Comparison of ENCODE assay signal across 8 cellular contexts in the genomic region with DNA sequence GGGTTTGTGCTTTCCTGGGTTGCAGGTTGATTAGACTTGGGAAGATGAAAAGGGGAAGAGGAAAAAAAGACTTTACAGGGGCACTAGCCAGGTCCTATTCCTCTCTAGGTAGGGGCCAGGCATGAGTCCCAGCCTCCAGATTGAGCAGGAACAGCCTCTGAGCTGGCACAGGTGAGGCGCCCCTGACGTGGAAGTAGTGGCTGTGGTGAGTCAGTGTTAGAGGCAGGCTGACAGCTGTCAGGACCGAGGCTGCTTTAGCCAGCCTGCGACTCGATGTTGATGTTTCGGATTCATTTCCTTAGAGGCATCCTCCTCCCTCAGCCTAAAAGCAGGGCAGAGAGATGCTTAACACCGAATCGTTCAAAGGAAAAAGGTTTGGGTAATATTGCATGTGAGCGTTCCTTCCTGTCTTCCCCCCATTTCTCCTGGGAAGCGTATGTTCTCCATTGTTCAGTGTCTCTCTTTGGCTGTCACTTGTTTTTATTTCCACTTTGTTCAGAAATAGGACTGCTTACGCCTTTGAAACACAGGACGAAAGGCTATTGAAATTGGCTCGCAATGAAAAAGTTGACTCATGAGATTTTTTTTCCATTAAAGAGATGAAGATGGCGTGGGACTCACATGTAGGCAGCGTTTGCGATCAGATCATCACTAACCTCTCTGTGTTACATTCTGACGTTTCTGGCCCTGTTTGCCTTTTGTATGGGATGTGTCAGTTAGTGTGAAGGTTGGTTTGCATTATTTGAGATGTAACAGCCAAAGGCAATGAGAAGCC. TPM values are rescaled to one million over a fixed set of nuclear protein-coding genes. Genes with fewer than 3 reads are reported as not detected.
DNase-seq lines count a peak whose midpoint lies in the region; ATAC-seq and TF ChIP-seq lines count a peak whose summit lies in the region.

No MANE protein-coding gene starts in this region.

- no peak for TF ChIP-seq POLR2A in testis (IDR thresholded peaks at IDR 0.05)

- no peaks in the 10 kb centered on the region for H3K36me3 ChIP-seq in testis (ENCODE audit: low read depth, missing control alignments)

- no peak overlapping the region for H3K27ac Mint-ChIP-seq in endothelial cell (ENCODE audit: unreplicated experiment)

- peak overlapping the region; percentile 92 to 93 for H3K4me3 ChIP-seq in testis

- H3K9me3 ChIP-seq in testis: no peaks in the 10 kb centered on the region

- peak overlapping the region; percentile 87 to 94 for H3K27ac ChIP-seq in testis

- H3K4me1 ChIP-seq in testis: peaks cover 26% of the 10 kb centered on the region

- TF ChIP-seq CTCF in endothelial cell (IDR thresholded peaks at IDR 0.05; ENCODE audit: unreplicated experiment) (no peak), testis (IDR thresholded peaks at IDR 0.05) (no peak)

- 12 to 24% methylated on average over 17 of the region's 17 CpGs for WGBS in testis, 2 donors

- no peaks in the 10 kb centered on the region for H3K27me3 ChIP-seq in testis

- peaks cover 18% of the 10 kb centered on the region for H3K4me1 Mint-ChIP-seq in endothelial cell (ENCODE audit: unreplicated experiment)

- intact Hi-C loops in testis (cut with DNase I; ENCODE audit: low total_unique reads): no loop called here

- H3K27me3 Mint-ChIP-seq in endothelial cell (ENCODE audit: unreplicated experiment): peaks cover 2% of the 10 kb centered on the region

- no peak for ATAC-seq in GM18909 (IDR thresholded peaks at IDR 0.05; ENCODE audit: poor library complexity, unreplicated experiment)

- DNase-seq in GM04503 (ENCODE audit: low read depth) (peak; percentile 34), LHCN-M2 (ENCODE audit: low read depth) (peak; percentile 71), endothelial cell (ENCODE audit: low spot score) (no peak), nucleus accumbens (lab: John Stamatoyannopoulos, UW) (peak in 33 of 56 donors; percentile 9 to 66 (median 29)), testis (peak; percentile 49), NCI-H128 (lab: John Stamatoyannopoulos, UW; ENCODE audit: unreplicated experiment) (no peak)
- peak; percentile 73 for DNase-seq in activated CD8-positive, alpha-beta memory T cell treated with anti-CD3 and anti-CD28 coated beads, Interleukin-2, amount 50 U/mL, for 4 hours

- H3K4me3 Mint-ChIP-seq in endothelial cell (ENCODE audit: unreplicated experiment): peak overlapping the region; percentile 86

- no peaks in the 10 kb centered on the region for H3K9me3 Mint-ChIP-seq in endothelial cell (ENCODE audit: unreplicated experiment)

- peaks cover 4% of the 10 kb centered on the region for H3K36me3 Mint-ChIP-seq in endothelial cell (ENCODE audit: low read depth, unreplicated experiment)

RNA-seq across cellular contexts. Expression of a gene that starts 1.2 kb away (rescaled TPM):
- total RNA-seq in LHCN-M2 (2014; rRNA removed): 11.4 and 12.8 TPM in 2 replicates
- 8.0 TPM for polyA plus RNA-seq in LHCN-M2 (2012)
- 5.5 TPM for total RNA-seq in endothelial cell (ENCODE audit: unreplicated experiment)
- total RNA-seq in testis: 10 to 100 TPM; 18.4 to 18.7 TPM
- polyA plus RNA-seq in testis (ENCODE audit: insufficient read depth, low read depth, low replicate concordance): 9.8 TPM

RNA-seq across cellular contexts. Expression of a gene that starts 17.5 kb away (rescaled TPM):
- total RNA-seq in LHCN-M2 (2014; rRNA removed) (73.2 and 75.1 TPM in 2 replicates), endothelial cell (ENCODE audit: unreplicated experiment) (46.5 TPM), testis (10 to 100 TPM; 35.0 to 42.7 TPM)
- polyA plus RNA-seq in LHCN-M2 (2012): 41.3 TPM
- 29.4 TPM for polyA plus RNA-seq in testis (ENCODE audit: insufficient read depth, low read depth, low replicate concordance)

Comparison
In these comparisons a context has a peak if more than half of its experiments do, and no peak if none do; other contexts are left out.
1. DNase-seq: peak in GM04503 (single experiment), LHCN-M2 (single experiment), activated CD8-positive, alpha-beta memory T cell treated with anti-CD3 and anti-CD28 coated beads, Interleukin-2, amount 50 U/mL, for 4 hours (single experiment), nucleus accumbens (33 of 56) and testis (single experiment); none in endothelial cell (single experiment) and NCI-H128 (single experiment).